9 cellular contexts compared by ENCODE assay signal in genomic region chr16:27242398-27242797, GRCh38. TPM values are rescaled to one million over a fixed set of nuclear protein-coding genes. Genes with fewer than 3 reads are reported as not detected.
DNase-seq lines count a peak whose midpoint lies in the region; ATAC-seq and TF ChIP-seq lines count a peak whose summit lies in the region.
"Had no signal": no experiment of that assay in that cellular context is flagged by ENCODE, and none has a peak within 500 bp of the region (broad histone marks: within the 10 kb centered on the region; RNA-seq: fewer than 3 reads in every experiment).

No MANE protein-coding gene starts in this region.

- H3K4me2 ChIP-seq in fibroblast of lung (ENCODE audit: extremely low read depth, insufficient read depth, low read length) (peak overlapping the region; percentile 68), skeletal muscle satellite cell (ENCODE audit: low read length) (peak overlapping the region; percentile 81)

- H3K79me2 ChIP-seq in fibroblast of lung (ENCODE audit: control insufficient read depth, insufficient read depth, low read length) = peaks cover 7% of the 10 kb centered on the region

- no peaks in the 10 kb centered on the region for H3K36me3 ChIP-seq in CD8-positive, alpha-beta memory T cell (ENCODE audit: insufficient read depth, low read length)
- H3K36me3 ChIP-seq in fibroblast of lung (ENCODE audit: control insufficient read depth, insufficient read depth, low read length) (no peaks in the 10 kb centered on the region), skeletal muscle satellite cell (ENCODE audit: insufficient read depth, low read length) (no peaks in the 10 kb centered on the region)

- H3K27me3 Mint-ChIP-seq in CD8-positive, alpha-beta memory T cell = no peaks in the 10 kb centered on the region
- no peaks in the 10 kb centered on the region for H3K27me3 Mint-ChIP-seq in activated B cell treated with CpG ODN at 0.5 μM for 24 hours

- no peak for ATAC-seq in activated B cell treated with CpG ODN at 0.5 μM for 24 hours (ENCODE audit: low read depth)
- ATAC-seq in GM21423 (IDR thresholded peaks at IDR 0.05; ENCODE audit: unreplicated experiment) = no peak
- ATAC-seq in HG02981 (IDR thresholded peaks at IDR 0.05; ENCODE audit: unreplicated experiment) = no peak

- H3K9me3 ChIP-seq in CD8-positive, alpha-beta memory T cell (ENCODE audit: low read length) = no peaks in the 10 kb centered on the region
- H3K9me3 ChIP-seq in fibroblast of lung (ENCODE audit: control insufficient read depth, insufficient read depth, low read depth, low read length) = no peaks in the 10 kb centered on the region
- no peaks in the 10 kb centered on the region for H3K9me3 ChIP-seq in skeletal muscle satellite cell (replicated peaks; ENCODE audit: low read length)

- peaks cover 62 to 89% (median 88%) of the 10 kb centered on the region in 3 donors for H3K4me1 Mint-ChIP-seq in CD8-positive, alpha-beta memory T cell
- H3K4me1 Mint-ChIP-seq in activated B cell treated with CpG ODN at 0.5 μM for 24 hours = peaks cover 63% of the 10 kb centered on the region

- H3K27me3 ChIP-seq in CD8-positive, alpha-beta memory T cell (ENCODE audit: insufficient read depth, low read length, poor library complexity, severe bottlenecking) = no peaks in the 10 kb centered on the region
- H3K27me3 ChIP-seq in fibroblast of lung (ENCODE audit: control insufficient read depth, insufficient read depth, low read length) = no peaks in the 10 kb centered on the region
- no peaks in the 10 kb centered on the region for H3K27me3 ChIP-seq in skeletal muscle satellite cell (ENCODE audit: control insufficient read depth, insufficient read depth, low read length)

- H3K36me3 Mint-ChIP-seq in CD8-positive, alpha-beta memory T cell = peaks cover 4 to 18% (median 8%) of the 10 kb centered on the region in 3 donors
- H3K36me3 Mint-ChIP-seq in activated B cell treated with CpG ODN at 0.5 μM for 24 hours (ENCODE audit: low read depth) = peaks cover 32% of the 10 kb centered on the region

- H3K4me1 ChIP-seq in CD8-positive, alpha-beta memory T cell (ENCODE audit: insufficient read depth, low read length) = peaks cover 48% of the 10 kb centered on the region
- peaks cover 43% of the 10 kb centered on the region for H3K4me1 ChIP-seq in fibroblast of lung (ENCODE audit: control insufficient read depth, extremely low read depth, insufficient read depth, low read length)
- H3K4me1 ChIP-seq in skeletal muscle satellite cell (ENCODE audit: control insufficient read depth, insufficient read depth, low read length) = peaks cover 66% of the 10 kb centered on the region

- H3K4me3 Mint-ChIP-seq in CD8-positive, alpha-beta memory T cell = peak overlapping the region in 4 of 7 donors; percentile 50 to 72 (median 62)
- no peak overlapping the region for H3K4me3 Mint-ChIP-seq in activated B cell treated with CpG ODN at 0.5 μM for 24 hours

- no peak overlapping the region for H2AFZ ChIP-seq in fibroblast of lung (ENCODE audit: low read length)

- H3K9me3 Mint-ChIP-seq in CD8-positive, alpha-beta memory T cell = no peaks in the 10 kb centered on the region
- peaks cover 5% of the 10 kb centered on the region for H3K9me3 Mint-ChIP-seq in activated B cell treated with CpG ODN at 0.5 μM for 24 hours

- intact Hi-C loops in activated B cell treated with CpG ODN at 0.5 μM for 24 hours (cut with micrococcal nuclease) = no loop called here

- peak overlapping the region; percentile 51 for H3K9ac ChIP-seq in fibroblast of lung (ENCODE audit: insufficient read depth, low read length)
- peak overlapping the region; percentile 84 for H3K9ac ChIP-seq in skeletal muscle satellite cell (ENCODE audit: low read depth, low read length)

- DNase-seq in CD8-positive, alpha-beta memory T cell = no peak
- DNase-seq in activated B cell treated with CpG ODN at 0.5 μM for 24 hours = no peak
- no peak for DNase-seq in fibroblast of lung (ENCODE audit: low read depth in 2 of 2)
- DNase-seq in MV-4-11 (lab: John Stamatoyannopoulos, UW) = no peak
- DNase-seq in NCI-H128 (lab: John Stamatoyannopoulos, UW; ENCODE audit: unreplicated experiment) = no peak
- DNase-seq: NCI-H748 treated with DMSO at 0.1 percent for 48 hours had no signal

- peak overlapping the region; percentile 34 for H3K4me3 ChIP-seq in CD8-positive, alpha-beta memory T cell (ENCODE audit: low read length)
- H3K4me3 ChIP-seq in fibroblast of lung (replicated peaks in 1 of 4; ENCODE audit: control extremely low read depth in 1 of 4, insufficient read depth in 1 of 4, low read depth in 3 of 4, low read length in 4 of 4) (peak overlapping the region in 2 of 4 experiments; percentile 32 to 38), skeletal muscle satellite cell (ENCODE audit: low read length) (peak overlapping the region; percentile 60)

- no peaks in the 10 kb centered on the region for H4K20me1 ChIP-seq in fibroblast of lung (ENCODE audit: control insufficient read depth, extremely low read depth, insufficient read depth, low read length)

- peak overlapping the region; percentile 41 to 98 (median 75) for H3K27ac Mint-ChIP-seq in CD8-positive, alpha-beta memory T cell
- peak overlapping the region; percentile 41 for H3K27ac Mint-ChIP-seq in activated B cell treated with CpG ODN at 0.5 μM for 24 hours

- TF ChIP-seq CTCF in activated B cell treated with CpG ODN at 0.5 μM for 24 hours (IDR thresholded peaks at IDR 0.05) = no peak
- no peak for TF ChIP-seq CTCF in fibroblast of lung (conservative IDR thresholded peaks at IDR 0.05 in 1 of 2, IDR thresholded peaks at IDR 0.05 in 1 of 2; ENCODE audit: low read depth in 1 of 2, low read length in 2 of 2)

- CTCF ChIA-PET in CD8-positive, alpha-beta memory T cell (lab: Charles Lee) = interaction anchor here (1.2 to 3.4 kb wide), 3 partner anchors 8 to 61 kb away, joined by 3 to 28 read pairs (median 4); no protein-coding TSS in a partner anchor
- CTCF ChIA-PET in activated B cell treated with CpG ODN at 0.5 μM for 24 hours (lab: Charles Lee) = interaction anchor here (0.8 to 1.5 kb wide), 4 partner anchors 8 to 209 kb away, joined by 3 to 6 read pairs (median 3); no protein-coding TSS in a partner anchor

- POLR2A ChIA-PET in CD8-positive, alpha-beta memory T cell (lab: Charles Lee) = no interaction called here
- POLR2A ChIA-PET in activated B cell treated with CpG ODN at 0.5 μM for 24 hours (lab: Charles Lee) = interaction anchor here (0.7 to 1.5 kb wide), 5 partner anchors 10 to 76 kb away, joined by 3 to 8 read pairs (median 3); no protein-coding TSS in a partner anchor

- no peak overlapping the region for H3K27ac ChIP-seq in CD8-positive, alpha-beta memory T cell (ENCODE audit: low read depth, low read length)
- peak overlapping the region; percentile 78 for H3K27ac ChIP-seq in fibroblast of lung (ENCODE audit: insufficient read depth, low read length)

RNA-seq across cellular contexts. Expression of gene NSMCE1, which starts 26.2 kb away (rescaled TPM):
- 100 to 1,000 TPM; 103 to 114 TPM for total RNA-seq in CD8-positive, alpha-beta memory T cell
- polyA plus RNA-seq in CD8-positive, alpha-beta memory T cell = 132 TPM
- total RNA-seq in activated B cell treated with CpG ODN at 0.5 μM for 24 hours (61.0 and 68.3 TPM in 2 replicates), fibroblast of lung (124 and 142 TPM in 2 replicates)
- polyA plus RNA-seq in fibroblast of lung = 48.8 and 62.3 TPM in 2 replicates
- polyA plus RNA-seq in fibroblast of lung (2012) = 99.0 and 130 TPM in 2 replicates
- 141 and 163 TPM in 2 replicates for polyA minus RNA-seq in fibroblast of lung (ENCODE audit: low replicate concordance)
- 95.6 and 107 TPM in 2 replicates for total RNA-seq in skeletal muscle satellite cell (2012; rRNA removed)

RNA-seq across cellular contexts. Expression of gene KDM8, which starts 39.1 kb away (rescaled TPM):
- 10 to 100 TPM in 1 of 2 experiments, 1 to 10 TPM in 1; 9.1 to 10.8 TPM for total RNA-seq in CD8-positive, alpha-beta memory T cell
- polyA plus RNA-seq in CD8-positive, alpha-beta memory T cell = 5.6 TPM
- total RNA-seq in activated B cell treated with CpG ODN at 0.5 μM for 24 hours = 13.4 and 17.9 TPM in 2 replicates
- total RNA-seq in fibroblast of lung = 1.8 and 3.6 TPM in 2 replicates
- 2.0 and 2.9 TPM in 2 replicates for polyA plus RNA-seq in fibroblast of lung
- polyA plus RNA-seq in fibroblast of lung (2012) = 2.9 and 3.8 TPM in 2 replicates
- 7.1 and 8.2 TPM in 2 replicates for polyA minus RNA-seq in fibroblast of lung (ENCODE audit: low replicate concordance)
- total RNA-seq in skeletal muscle satellite cell (2012; rRNA removed) = 1.5 and 2.0 TPM in 2 replicates
